ENCODE assay signal across 1 cellular context in the genomic region with DNA sequence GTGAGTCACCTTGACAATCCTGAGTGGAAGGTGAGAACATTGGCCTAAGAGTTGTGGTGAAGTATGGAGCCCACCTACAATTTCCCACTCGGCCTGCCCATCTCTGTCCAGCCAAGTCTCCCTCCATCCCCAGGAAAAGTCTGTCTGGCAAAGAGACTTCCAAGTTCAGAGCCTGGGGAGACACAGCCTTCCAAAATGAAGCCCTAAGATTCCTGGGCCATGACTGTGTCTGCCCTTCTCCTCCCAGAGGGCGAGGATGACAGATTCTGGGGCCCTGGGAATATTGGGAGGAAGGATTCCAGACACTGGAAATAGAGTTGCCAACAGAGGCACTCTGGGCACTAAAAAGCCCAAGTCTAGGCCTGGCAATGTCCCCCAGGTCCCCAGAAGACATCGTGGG.
TF ChIP-seq lines count a peak whose summit lies in the region.

No MANE protein-coding gene starts in this region.

TF ChIP-seq in endothelial cell of umbilical vein, 7 proteins besides CTCF, POLR2A, EP300 and RAD21 (continued from another document):
- TF ChIP-seq FOS (IDR thresholded peaks at IDR 0.05; ENCODE audit: borderline replicate concordance, insufficient read depth, low read length) (no peak), JUN (IDR thresholded peaks at IDR 0.05; ENCODE audit: borderline replicate concordance, insufficient read depth, insufficient read length, low read depth) (no peak), EZH2 (IDR thresholded peaks at IDR 0.05; ENCODE audit: borderline replicate concordance, low read depth, low read length, severe bottlenecking) (no peak), MYC (IDR thresholded peaks at IDR 0.05; ENCODE audit: low read depth, low read length) (no peak)
TF ChIP-seq in endothelial cell of umbilical vein: peak in this region for 0.
